ENCODE assay signal across 17 cellular contexts in genomic region chr1:153360592-153360991, GRCh38. TPM values are rescaled to one million over a fixed set of nuclear protein-coding genes. Genes with fewer than 3 reads are reported as not detected.
DNase-seq lines count a peak whose midpoint lies in the region; ATAC-seq and TF ChIP-seq lines count a peak whose summit lies in the region.
"Had no signal": no experiment of that assay in that cellular context is flagged by ENCODE, and none has a peak within 500 bp of the region (broad histone marks: within the 10 kb centered on the region; RNA-seq: fewer than 3 reads in every experiment).

No MANE protein-coding gene starts in this region.

- peaks cover 0 to 30% (median 10%) of the 10 kb centered on the region in 11 experiments; a peak in 12 of 22 replicates for H3K36me3 ChIP-seq in BLaER1 treated with 17β-estradiol and CSF1 and Interleukin-3, amounts not matched to agents 10 nM and 100 nM
- H3K36me3 ChIP-seq in osteoblast (ENCODE audit: insufficient read depth, low read length) (no peaks in the 10 kb centered on the region), SJCRH30 (no peaks in the 10 kb centered on the region)
- H3K36me3 ChIP-seq: BLaER1 had no signal

- peak overlapping the region in 6 of 10 experiments; percentile 61 to 76 (median 66); a peak in 9 of 20 replicates for H3K4me3 ChIP-seq in BLaER1 treated with 17β-estradiol and CSF1 and Interleukin-3, amounts not matched to agents 10 nM and 100 nM
- H3K4me3 ChIP-seq in osteoblast (ENCODE audit: insufficient read depth, low read length), result no peak overlapping the region
- H3K4me3 ChIP-seq in SJCRH30, result no peak overlapping the region
- H3K4me3 ChIP-seq: BLaER1, GM12878 had no signal

- peak overlapping the region in 7 of 11 experiments; percentile 83 to 99 (median 96); a peak in 15 of 22 replicates for H3K4me2 ChIP-seq in BLaER1 treated with 17β-estradiol and CSF1 and Interleukin-3, amounts not matched to agents 10 nM and 100 nM
- H3K4me2 ChIP-seq in osteoblast (ENCODE audit: insufficient read depth, low read length), result no peak overlapping the region
- H3K4me2 ChIP-seq: BLaER1 had no signal

- H3K27ac ChIP-seq in BLaER1 treated with 17β-estradiol and CSF1 and Interleukin-3, amounts not matched to agents 10 nM and 100 nM, result peak overlapping the region in 9 of 11 experiments; percentile 17 to 98 (median 94); a peak in 18 of 22 replicates
- H3K27ac ChIP-seq in RWPE1, result peak overlapping the region; percentile 46
- no peak overlapping the region for H3K27ac ChIP-seq in osteoblast (ENCODE audit: low read depth, low read length)
- H3K27ac ChIP-seq in SJCRH30, result no peak overlapping the region
- H3K27ac ChIP-seq: BLaER1 had no signal

- ATAC-seq in esophagus mucosa (peak; percentile 6), GM18498 (IDR thresholded peaks at IDR 0.05; ENCODE audit: unreplicated experiment) (no peak)
- ATAC-seq: GM12878 had no signal

- no peaks in the 10 kb centered on the region for H3K79me2 ChIP-seq in osteoblast (ENCODE audit: insufficient read depth, low read length)

- peak overlapping the region in 7 of 11 experiments; percentile 8 to 94 (median 89); a peak in 14 of 22 replicates for H3K9ac ChIP-seq in BLaER1 treated with 17β-estradiol and CSF1 and Interleukin-3, amounts not matched to agents 10 nM and 100 nM
- H3K9ac ChIP-seq: BLaER1 had no signal

- no peak for DNase-seq in RWPE1 (ENCODE audit: low spot score)
- peak; percentile 68 for DNase-seq in osteoblast (ENCODE audit: insufficient read length, low spot score, missing footprints)
- DNase-seq in activated CD4-positive, CD25-positive, alpha-beta regulatory T cell treated with anti-CD3 and anti-CD28 coated beads, Interleukin-2, amount 50 U/mL, for 72 hours, result no peak
- no peak for DNase-seq in SJCRH30
- DNase-seq: GDM1, GOT3, KBM-7, NCI-H1417 treated with DMSO at 0.1 percent for 48 hours, NCI-H2029 treated with DMSO at 0.1 percent for 48 hours, NCI-H2171 treated with DMSO at 0.1 percent for 48 hours, NCI-H446 treated with DMSO at 0.1 percent for 48 hours, NCI-H748 treated with DMSO at 0.1 percent for 48 hours had no signal

- H3K9me3 ChIP-seq in BLaER1 treated with 17β-estradiol and CSF1 and Interleukin-3, amounts not matched to agents 10 nM and 100 nM (replicated peaks in 1 of 11), result peaks cover 0 to 18% (median 0%) of the 10 kb centered on the region in 11 experiments; a peak in 2 of 22 replicates
- no peaks in the 10 kb centered on the region for H3K9me3 ChIP-seq in osteoblast (ENCODE audit: low read depth, low read length)
- H3K9me3 ChIP-seq in SJCRH30 (replicated peaks), result no peaks in the 10 kb centered on the region
- H3K9me3 ChIP-seq: BLaER1 had no signal

- H2AFZ ChIP-seq in osteoblast (ENCODE audit: low read length), result no peak overlapping the region

- CTCF ChIA-PET in RWPE1 (lab: Yijun Ruan, JAX), result no interaction called here

- no peak for TF ChIP-seq CTCF in RWPE1 (conservative IDR thresholded peaks at IDR 0.05; ENCODE audit: low read depth)
- no peak for TF ChIP-seq CTCF in osteoblast (IDR thresholded peaks at IDR 0.05; ENCODE audit: extremely low read depth, low read depth, low read length)

- POLR2A ChIA-PET in RWPE1 (lab: Yijun Ruan, JAX; ENCODE audit: low non-redundant PET), result no interaction called here

- H3K4me1 ChIP-seq in BLaER1 treated with 17β-estradiol and CSF1 and Interleukin-3, amounts not matched to agents 10 nM and 100 nM, result peaks cover 13 to 100% (median 75%) of the 10 kb centered on the region in 10 experiments
- H3K4me1 ChIP-seq in osteoblast (ENCODE audit: insufficient read depth, low read length), result no peaks in the 10 kb centered on the region
- no peaks in the 10 kb centered on the region for H3K4me1 ChIP-seq in SJCRH30

- no peaks in the 10 kb centered on the region for H3K27me3 ChIP-seq in BLaER1 treated with 17β-estradiol and CSF1 and Interleukin-3, amounts not matched to agents 10 nM and 100 nM
- H3K27me3 ChIP-seq in osteoblast (ENCODE audit: insufficient read depth, low read length) (no peaks in the 10 kb centered on the region), SJCRH30 (no peaks in the 10 kb centered on the region)
- H3K27me3 ChIP-seq: BLaER1 had no signal

- H4K20me1 ChIP-seq in BLaER1 treated with 17β-estradiol and CSF1 and Interleukin-3, amounts not matched to agents 10 nM and 100 nM, result peaks cover 0 to 7% (median 0%) of the 10 kb centered on the region in 11 experiments; a peak in 2 of 22 replicates
- H4K20me1 ChIP-seq in osteoblast (ENCODE audit: insufficient read depth, low read length), result no peaks in the 10 kb centered on the region
- H4K20me1 ChIP-seq: BLaER1 had no signal

RNA-seq across cellular contexts. Expression of gene S100A9, which starts 2.9 kb away (rescaled TPM):
- total RNA-seq in esophagus mucosa (34,355 TPM), osteoblast (0.36 and 0.59 TPM in 2 replicates)
- not detected in 2 replicates for total RNA-seq in SJCRH30 (2014; rRNA removed; shearing (Covaris generic))

RNA-seq across cellular contexts. Expression of gene PGLYRP4, which starts 12.0 kb away (rescaled TPM):
- total RNA-seq in esophagus mucosa, result 14.5 TPM
- total RNA-seq in osteoblast, result not detected in 2 replicates
- total RNA-seq in SJCRH30 (2014; rRNA removed; shearing (Covaris generic)), result not detected in 2 replicates

RNA-seq across cellular contexts. Expression of gene S100A12, which starts 14.8 kb away (rescaled TPM):
- total RNA-seq in esophagus mucosa (65.2 TPM), osteoblast (not detected in 2 replicates)
- not detected in 2 replicates for total RNA-seq in SJCRH30 (2014; rRNA removed; shearing (Covaris generic))
- total RNA-seq: GM12878 had no signal

RNA-seq across cellular contexts. Expression of gene S100A8, which starts 30.3 kb away (rescaled TPM):
- total RNA-seq in esophagus mucosa (27,439 TPM), osteoblast (not detected in 2 replicates)
- total RNA-seq in SJCRH30 (2014; rRNA removed; shearing (Covaris generic)), result not detected in 2 replicates
- total RNA-seq: GM12878 had no signal

RNA-seq across cellular contexts. Expression of gene PGLYRP3, which starts 47.8 kb away (rescaled TPM):
- total RNA-seq in esophagus mucosa (31.3 TPM), osteoblast (not detected in 2 replicates)
- total RNA-seq in SJCRH30 (2014; rRNA removed; shearing (Covaris generic)), result not detected in 2 replicates
- total RNA-seq: GM12878 had no signal

Comparison
In these comparisons a context has a peak if more than half of its experiments do, and no peak if none do; other contexts are left out.
1. H3K27ac ChIP-seq: peak in BLaER1 treated with 17β-estradiol and CSF1 and Interleukin-3, amounts not matched to agents 10 nM and 100 nM (9 of 11) and RWPE1 (single experiment); none in osteoblast (single experiment) and SJCRH30 (single experiment).
2. H3K4me3 ChIP-seq: peak in BLaER1 treated with 17β-estradiol and CSF1 and Interleukin-3, amounts not matched to agents 10 nM and 100 nM (6 of 10); none in osteoblast (single experiment) and SJCRH30 (single experiment).
3. RNA of gene S100A9, which starts 2.9 kb away (total RNA-seq): 34,355 TPM in esophagus mucosa (single experiment); 0.36 to 0.59 TPM in osteoblast and not detected in SJCRH30; every median in the first group is over 1,000 times any median in the second.
4. RNA of gene PGLYRP4, which starts 12.0 kb away (total RNA-seq): 14.5 TPM in esophagus mucosa (single experiment); not detected in osteoblast and not detected in SJCRH30; every median in the first group is over 10 times any median in the second.
5. RNA of gene S100A12, which starts 14.8 kb away (total RNA-seq): 65.2 TPM in esophagus mucosa (single experiment); not detected in osteoblast and not detected in SJCRH30; every median in the first group is over 10 times any median in the second.